9 cellular contexts compared by ENCODE assay signal in genomic region chr17:77322534-77323412, GRCh38.
DNase-seq lines count a peak whose midpoint lies in the region; ATAC-seq and TF ChIP-seq lines count a peak whose summit lies in the region.
"Had no signal": no experiment of that assay in that cellular context is flagged by ENCODE, and none has a peak within 500 bp of the region (broad histone marks: within the 10 kb centered on the region; RNA-seq: fewer than 3 reads in every experiment).

No MANE protein-coding gene starts in this region.

- peak; percentile 50 to 74 for TF ChIP-seq POLR2A in gastrocnemius medialis (IDR thresholded peaks at IDR 0.05)

- DNase-seq in Daoy (ENCODE audit: low read depth), result peak; percentile 99
- DNase-seq in HT1080 (ENCODE audit: low read depth), result peak; percentile 99
- DNase-seq in left ventricle myocardium superior, result peak; percentile 87
- peak; percentile 84 to 87 for DNase-seq in gastrocnemius medialis
- DNase-seq in NCI-H128 (lab: John Stamatoyannopoulos, UW; ENCODE audit: unreplicated experiment), result no peak

- H3K4me1 ChIP-seq in gastrocnemius medialis, result peaks cover 60 to 67% of the 10 kb centered on the region in 2 donors

- H3K4me3 ChIP-seq in gastrocnemius medialis, result peak overlapping the region; percentile 18 to 64 (median 44)

- no peaks in the 10 kb centered on the region for H3K36me3 ChIP-seq in gastrocnemius medialis

- no peaks in the 10 kb centered on the region for H3K9me3 ChIP-seq in gastrocnemius medialis

- H3K27me3 ChIP-seq in gastrocnemius medialis, result no peaks in the 10 kb centered on the region

- intact Hi-C loops in left ventricle myocardium superior (cut with micrococcal nuclease), result loop anchor here (10.0 kb wide), 1 partner anchor 102 kb away; no protein-coding TSS in a partner anchor
- intact Hi-C loops in gastrocnemius medialis (cut with DNase I; ENCODE audit: low total_unique reads), result loop anchor here (5.0 kb wide), 1 partner anchor 565 kb away; no protein-coding TSS in a partner anchor

- ATAC-seq in left ventricle myocardium superior (peak; percentile 60), gastrocnemius medialis (peak; percentile 63 to 67), HG02852 (IDR thresholded peaks at IDR 0.05; ENCODE audit: unreplicated experiment) (no peak), GM19397 (IDR thresholded peaks at IDR 0.05; ENCODE audit: unreplicated experiment) (no peak)
- ATAC-seq: stimulated activated naive CD8-positive, alpha-beta T cell treated with anti-CD3 and anti-CD28 coated beads, Interleukin-15, amount 100 ng/mL, for 72 hours had no signal

- TF ChIP-seq CTCF in gastrocnemius medialis (IDR thresholded peaks at IDR 0.05 in 4 of 5, conservative IDR thresholded peaks at IDR 0.05 in 1 of 5), result no peak

- WGBS in adipose tissue, 3 donors, result 31 to 70% (median 45%) methylated on average over 30 to 31 of the region's 31 CpGs

- in situ Hi-C loops in gastrocnemius medialis (cut with MboI; ENCODE audit: low sequenced_read_pairs in 4 of 4), result loop anchor here in 1 of 4 donors (10.0 kb wide), 1 partner anchor 102 kb away; no protein-coding TSS in a partner anchor

- peak overlapping the region; percentile 82 for H3K27ac ChIP-seq in adipose tissue (ENCODE audit: low read depth, low read length)
- peak overlapping the region; percentile 82 to 91 (median 88) for H3K27ac ChIP-seq in gastrocnemius medialis

Comparison
In these comparisons a context has a peak if more than half of its experiments do, and no peak if none do; other contexts are left out.
1. ATAC-seq: peak in left ventricle myocardium superior (single experiment) and gastrocnemius medialis (2 of 2); none in HG02852 (single experiment) and GM19397 (single experiment).